13 cellular contexts compared by ENCODE assay signal in genomic region chr2:42195559-42195958, GRCh38. TPM values are rescaled to one million over a fixed set of nuclear protein-coding genes. Genes with fewer than 3 reads are reported as not detected.
DNase-seq lines count a peak whose midpoint lies in the region; ATAC-seq lines count a peak whose summit lies in the region.
"Had no signal": no experiment of that assay in that cellular context is flagged by ENCODE, and none has a peak within 500 bp of the region (broad histone marks: within the 10 kb centered on the region; RNA-seq: fewer than 3 reads in every experiment).

No MANE protein-coding gene starts in this region.

- no peak for ATAC-seq in HG03520 (IDR thresholded peaks at IDR 0.05; ENCODE audit: unreplicated experiment)
- ATAC-seq: upper lobe of right lung had no signal

- peak; percentile 23 for DNase-seq in NCI-H2196 (lab: John Stamatoyannopoulos, UW; ENCODE audit: unreplicated experiment)
- no peak for DNase-seq in NCI-H2196 treated with DMSO at 0.1 percent for 48 hours (lab: John Stamatoyannopoulos, UW; ENCODE audit: unreplicated experiment)
- DNase-seq in RPMI7951 (ENCODE audit: low read depth): peak; percentile 40
- DNase-seq in fibroblast of gingiva (ENCODE audit: low read depth): peak; percentile 35
- peak; percentile 97 for DNase-seq in renal cortical epithelial cell (ENCODE audit: low read depth)
- DNase-seq in SKM-1 treated with dmso at 0.1 percent for 144 hours (lab: John Stamatoyannopoulos, UW; ENCODE audit: unreplicated experiment): no peak
- no peak for DNase-seq in KG1 (lab: John Stamatoyannopoulos, UW)
- DNase-seq: glutamatergic neuron, midbrain, NCI-H1105 treated with DMSO at 0.1 percent for 48 hours, sigmoid colon, upper lobe of right lung had no signal

RNA-seq across cellular contexts. Expression of gene EML4, which starts 26.4 kb away (rescaled TPM):
- 30.8 and 37.1 TPM in 2 replicates for total RNA-seq in RPMI7951 (2014; rRNA removed; shearing (Covaris generic))
- total RNA-seq in renal cortical epithelial cell: 36.5 and 45.6 TPM in 2 replicates

Comparison
In these comparisons a context has a peak if more than half of its experiments do, and no peak if none do; other contexts are left out.
1. DNase-seq: peak in NCI-H2196 (single experiment), RPMI7951 (single experiment), fibroblast of gingiva (single experiment) and renal cortical epithelial cell (single experiment); none in NCI-H2196 treated with DMSO at 0.1 percent for 48 hours (single experiment), SKM-1 treated with dmso at 0.1 percent for 144 hours (single experiment) and KG1 (single experiment).